ENCODE assay signal across 1 cellular context in the genomic region with DNA sequence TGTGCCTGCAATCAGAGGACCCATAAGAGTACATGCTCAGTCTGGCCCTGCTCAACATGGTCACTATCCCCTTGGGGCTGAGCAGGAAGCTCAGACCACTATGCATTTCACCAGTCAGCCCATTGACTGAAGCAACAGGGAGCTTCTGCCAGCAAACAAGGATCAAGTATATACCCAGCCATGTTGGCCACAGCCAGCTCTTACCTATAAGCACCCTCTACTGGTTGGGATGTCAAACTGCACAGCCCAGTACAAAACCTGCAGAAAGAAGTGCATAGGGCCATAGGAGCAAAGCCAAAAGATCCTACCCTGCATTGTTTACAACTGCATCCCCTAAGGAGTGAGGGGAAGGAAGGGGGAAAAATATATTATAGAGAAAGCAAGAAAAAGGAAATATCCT.
TF ChIP-seq lines count a peak whose summit lies in the region.

No MANE protein-coding gene starts in this region.

TF ChIP-seq in HepG2, 621 proteins besides CTCF, POLR2A, EP300 and RAD21 (continued from another document):
- TF ChIP-seq, protein P1, sequence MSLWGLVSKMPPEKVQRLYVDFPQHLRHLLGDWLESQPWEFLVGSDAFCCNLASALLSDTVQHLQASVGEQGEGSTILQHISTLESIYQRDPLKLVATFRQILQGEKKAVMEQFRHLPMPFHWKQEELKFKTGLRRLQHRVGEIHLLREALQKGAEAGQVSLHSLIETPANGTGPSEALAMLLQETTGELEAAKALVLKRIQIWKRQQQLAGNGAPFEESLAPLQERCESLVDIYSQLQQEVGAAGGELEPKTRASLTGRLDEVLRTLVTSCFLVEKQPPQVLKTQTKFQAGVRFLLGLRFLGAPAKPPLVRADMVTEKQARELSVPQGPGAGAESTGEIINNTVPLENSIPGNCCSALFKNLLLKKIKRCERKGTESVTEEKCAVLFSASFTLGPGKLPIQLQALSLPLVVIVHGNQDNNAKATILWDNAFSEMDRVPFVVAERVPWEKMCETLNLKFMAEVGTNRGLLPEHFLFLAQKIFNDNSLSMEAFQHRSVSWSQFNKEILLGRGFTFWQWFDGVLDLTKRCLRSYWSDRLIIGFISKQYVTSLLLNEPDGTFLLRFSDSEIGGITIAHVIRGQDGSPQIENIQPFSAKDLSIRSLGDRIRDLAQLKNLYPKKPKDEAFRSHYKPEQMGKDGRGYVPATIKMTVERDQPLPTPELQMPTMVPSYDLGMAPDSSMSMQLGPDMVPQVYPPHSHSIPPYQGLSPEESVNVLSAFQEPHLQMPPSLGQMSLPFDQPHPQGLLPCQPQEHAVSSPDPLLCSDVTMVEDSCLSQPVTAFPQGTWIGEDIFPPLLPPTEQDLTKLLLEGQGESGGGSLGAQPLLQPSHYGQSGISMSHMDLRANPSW (CRISPR knock-in tag; IDR thresholded peaks at IDR 0.05; ENCODE audit: borderline replicate concordance), result no peak
- no peak for TF ChIP-seq ZNF292 (CRISPR knock-in tag; IDR thresholded peaks at IDR 0.05; ENCODE audit: borderline replicate concordance, low read depth)
